In the genomic region with DNA sequence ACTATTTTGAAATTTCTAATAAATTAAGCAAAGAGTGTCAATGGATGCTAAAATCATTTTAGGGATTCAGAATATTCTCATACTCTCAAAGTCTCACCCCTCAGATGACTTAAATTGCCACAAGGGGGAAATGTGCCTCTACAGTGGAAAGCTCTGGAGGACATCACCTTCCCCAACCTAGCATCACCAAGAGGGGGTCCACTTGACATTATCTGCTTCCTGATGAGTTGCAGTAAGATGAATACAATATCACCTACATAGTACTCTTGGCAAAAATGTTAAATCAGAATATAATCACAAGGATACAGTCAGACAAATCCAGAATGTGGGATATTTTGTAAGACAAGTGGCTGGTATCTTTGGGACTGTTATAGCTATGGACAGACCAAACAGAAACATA, we compare ENCODE assay signal across 1 cellular context.
TF ChIP-seq lines count a peak whose summit lies in the region.

No MANE protein-coding gene starts in this region.

TF ChIP-seq in H1, 55 proteins besides CTCF, POLR2A, EP300 and RAD21 (continued from another document):
- TF ChIP-seq, protein P1, sequence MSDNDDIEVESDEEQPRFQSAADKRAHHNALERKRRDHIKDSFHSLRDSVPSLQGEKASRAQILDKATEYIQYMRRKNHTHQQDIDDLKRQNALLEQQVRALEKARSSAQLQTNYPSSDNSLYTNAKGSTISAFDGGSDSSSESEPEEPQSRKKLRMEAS (IDR thresholded peaks at IDR 0.05) = no peak
- no peak for TF ChIP-seq NRF1 (IDR thresholded peaks at IDR 0.05; ENCODE audit: low read depth, low read length)
- TF ChIP-seq SP2 (IDR thresholded peaks at IDR 0.05; ENCODE audit: low read length) = no peak
- TF ChIP-seq GABPA (IDR thresholded peaks at IDR 0.05; ENCODE audit: borderline replicate concordance, insufficient read depth, low read length) = no peak
- no peak for TF ChIP-seq FOSL1 (IDR thresholded peaks at IDR 0.05; ENCODE audit: insufficient read depth, low read depth, low read length)
- TF ChIP-seq TAF1 (IDR thresholded peaks at IDR 0.05; ENCODE audit: low read depth, low read length) = no peak
- no peak for TF ChIP-seq EZH2 (IDR thresholded peaks at IDR 0.05; ENCODE audit: low read depth, low read length, severe bottlenecking)
- TF ChIP-seq MAFK (IDR thresholded peaks at IDR 0.05; ENCODE audit: low read depth, low read length) = no peak
- TF ChIP-seq, protein P2, sequence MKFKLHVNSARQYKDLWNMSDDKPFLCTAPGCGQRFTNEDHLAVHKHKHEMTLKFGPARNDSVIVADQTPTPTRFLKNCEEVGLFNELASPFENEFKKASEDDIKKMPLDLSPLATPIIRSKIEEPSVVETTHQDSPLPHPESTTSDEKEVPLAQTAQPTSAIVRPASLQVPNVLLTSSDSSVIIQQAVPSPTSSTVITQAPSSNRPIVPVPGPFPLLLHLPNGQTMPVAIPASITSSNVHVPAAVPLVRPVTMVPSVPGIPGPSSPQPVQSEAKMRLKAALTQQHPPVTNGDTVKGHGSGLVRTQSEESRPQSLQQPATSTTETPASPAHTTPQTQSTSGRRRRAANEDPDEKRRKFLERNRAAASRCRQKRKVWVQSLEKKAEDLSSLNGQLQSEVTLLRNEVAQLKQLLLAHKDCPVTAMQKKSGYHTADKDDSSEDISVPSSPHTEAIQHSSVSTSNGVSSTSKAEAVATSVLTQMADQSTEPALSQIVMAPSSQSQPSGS (IDR thresholded peaks at IDR 0.05; ENCODE audit: low read length) = no peak
- no peak for TF ChIP-seq KDM5A (IDR thresholded peaks at IDR 0.05; ENCODE audit: low read length)
- TF ChIP-seq JUN (IDR thresholded peaks at IDR 0.05; ENCODE audit: low read depth, low read length) = no peak
- TF ChIP-seq CEBPB (IDR thresholded peaks at IDR 0.05; ENCODE audit: low read depth, low read length) = no peak
- TF ChIP-seq CBX8 (IDR thresholded peaks at IDR 0.05; ENCODE audit: borderline replicate concordance, low read depth, low read length) = no peak
- TF ChIP-seq NANOG (IDR thresholded peaks at IDR 0.05; ENCODE audit: insufficient read depth, low read depth, low read length, poor library complexity, severe bottlenecking) = no peak
- no peak for TF ChIP-seq CREB1 (IDR thresholded peaks at IDR 0.05)
- TF ChIP-seq SUZ12 (IDR thresholded peaks at IDR 0.05; ENCODE audit: low read length) = no peak
- no peak for TF ChIP-seq RXRA (IDR thresholded peaks at IDR 0.05; ENCODE audit: insufficient read depth, low read depth, low read length)
TF ChIP-seq in H1: peak in this region for 0.
